Comparison of ENCODE assay signal across 18 cellular contexts in the genomic region with DNA sequence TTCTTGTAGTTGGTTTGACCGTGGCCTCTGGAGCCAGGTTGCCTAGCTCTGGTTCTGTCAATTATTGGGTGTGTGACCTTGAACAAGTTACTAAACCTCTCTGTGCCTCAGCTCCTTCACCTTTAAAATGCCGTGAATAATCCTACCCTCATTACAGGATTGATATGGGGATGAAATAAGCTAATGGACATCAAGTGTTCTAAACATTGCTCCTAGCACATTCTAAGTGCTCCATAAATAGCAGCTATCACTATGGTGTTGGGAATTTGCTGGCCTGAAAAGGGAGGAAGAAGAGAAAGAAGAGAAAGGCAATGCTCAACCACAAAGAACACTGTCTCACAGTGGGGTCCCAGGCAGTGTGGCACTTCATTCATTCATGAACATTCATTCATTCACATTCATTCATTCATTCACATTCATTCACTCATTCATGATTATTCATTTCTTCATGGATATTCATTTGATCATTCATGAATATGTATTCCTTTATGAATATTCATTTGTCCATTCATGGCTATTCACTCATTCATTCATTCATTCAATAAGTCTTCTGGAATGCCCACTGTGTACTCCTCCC. TPM values are rescaled to one million over a fixed set of nuclear protein-coding genes. Genes with fewer than 3 reads are reported as not detected.
DNase-seq lines count a peak whose midpoint lies in the region; ATAC-seq, FAIRE-seq and TF ChIP-seq lines count a peak whose summit lies in the region.
"Had no signal": no experiment of that assay in that cellular context is flagged by ENCODE, and none has a peak within 500 bp of the region (broad histone marks: within the 10 kb centered on the region; RNA-seq: fewer than 3 reads in every experiment).

No MANE protein-coding gene starts in this region.

- no peaks in the 10 kb centered on the region for H3K79me2 ChIP-seq in GM12878 (ENCODE audit: control insufficient read depth, insufficient read depth, low read length)

- intact Hi-C loops in Right ventricle myocardium inferior (cut with DNase I): loop anchor here (1.0 to 10.0 kb wide), 2 partner anchors 15 to 216 kb away; partner anchors contain the start of gene NPTX2
- intact Hi-C loops in cardiac septum (cut with DNase I): no loop called here
- intact Hi-C loops in GM12878 (cut with micrococcal nuclease; ENCODE audit: unreplicated experiment): no loop called here
- intact Hi-C loops in heart right ventricle (cut with DNase I): loop anchor here in 1 of 10 donors (5.0 kb wide), 1 partner anchor 74 kb away; no protein-coding TSS in a partner anchor
- intact Hi-C loops in right cardiac atrium (cut with DNase I): no loop called here
- intact Hi-C loops in left colon (cut with DNase I, micrococcal nuclease): no loop called here

- in situ Hi-C loops in GM12878 (cut with MboI): no loop called here

- H3K27me3 ChIP-seq in GM12878 (replicated peaks in 1 of 2; ENCODE audit: control insufficient read depth in 2 of 2, insufficient read depth in 2 of 2, low read length in 1 of 2) (no peaks in the 10 kb centered on the region), heart right ventricle (peaks cover 0 to 14% (median 0%) of the 10 kb centered on the region in 7 donors), right cardiac atrium (ENCODE audit: control insufficient read depth, insufficient read depth) (no peaks in the 10 kb centered on the region)
- H3K27me3 ChIP-seq: BLaER1 had no signal

- no peak for TF ChIP-seq RAD21 in GM12878 (IDR thresholded peaks at IDR 0.05; ENCODE audit: insufficient read depth, low read depth, low read length)

- SMC1A ChIA-PET in GM12878 (lab: Charles Lee; ENCODE audit: uncharacterized antibody, unreplicated experiment): interaction anchor here (0.9 to 1.8 kb wide), 5 partner anchors 10 to 85 kb away, joined by 3 to 7 read pairs (median 6); no protein-coding TSS in a partner anchor

- TF ChIP-seq EP300 in GM12878 (IDR thresholded peaks at IDR 0.05; ENCODE audit: borderline replicate concordance in 1 of 2, control insufficient read depth in 1 of 2, low read depth in 2 of 2, low read length in 2 of 2): no peak

- no peak for TF ChIP-seq POLR2A in GM12878 (IDR thresholded peaks at IDR 0.05; ENCODE audit: low read depth, low read length)

- BruUV-seq in GM12878 (replicated peaks; lab: Mats Ljungman, UMichigan): no TSS peak

- no peaks in the 10 kb centered on the region for H3K9me3 ChIP-seq in GM12878 (replicated peaks; ENCODE audit: control insufficient read depth, insufficient read depth, low read length)
- H3K9me3 ChIP-seq in heart right ventricle: no peaks in the 10 kb centered on the region
- H3K9me3 ChIP-seq in right cardiac atrium (ENCODE audit: control insufficient read depth, low read length): no peaks in the 10 kb centered on the region
- H3K9me3 ChIP-seq: BLaER1 had no signal

- H4K20me1 ChIP-seq in GM12878 (ENCODE audit: control insufficient read depth, insufficient read depth): no peaks in the 10 kb centered on the region
- H4K20me1 ChIP-seq: BLaER1 had no signal

- no peak overlapping the region for H3K4me2 ChIP-seq in GM12878 (ENCODE audit: control insufficient read depth, insufficient read depth)
- H3K4me2 ChIP-seq: BLaER1 had no signal

- H3K4me3 ChIP-seq in GM12878 (no peak overlapping the region), heart right ventricle (no peak overlapping the region), right cardiac atrium (ENCODE audit: low read length) (no peak overlapping the region)
- H3K4me3 ChIP-seq: BLaER1 had no signal

- RAD21 ChIA-PET in GM12878 (lab: Charles Lee; ENCODE audit: unreplicated experiment): interaction anchor here (0.5 to 0.6 kb wide), 2 partner anchors 58 to 208 kb away, joined by 3 read pairs; no protein-coding TSS in a partner anchor

- H2AFZ ChIP-seq in GM12878 (ENCODE audit: control insufficient read depth, low read depth, low read length): no peak overlapping the region

- CTCF ChIA-PET in GM12878 (lab: Yijun Ruan, JAX): interaction anchor here (0.6 to 4.9 kb wide), 14 partner anchors 9 to 1172 kb away, joined by 3 to 37 read pairs (median 4); no protein-coding TSS in a partner anchor

- H3K9ac ChIP-seq in GM12878 (ENCODE audit: control insufficient read depth, insufficient read depth, low read length): no peak overlapping the region
- H3K9ac ChIP-seq: BLaER1 had no signal

- DNase-seq in Right ventricle myocardium inferior (ENCODE audit: missing footprints): no peak
- DNase-seq in cardiac septum (ENCODE audit: low spot score): no peak
- no peak for DNase-seq in GM12878 (ENCODE audit: low read depth, low spot score)
- DNase-seq in heart right ventricle: no peak
- no peak for DNase-seq in right cardiac atrium
- no peak for DNase-seq in activated T-cell treated with anti-CD3 and anti-CD28 coated beads, Interleukin-2, amount 50 U/mL, for 48 hours
- no peak for DNase-seq in GDM1 (lab: John Stamatoyannopoulos, UW)
- DNase-seq in left colon: no peak
- DNase-seq: 8988T, DMS153, DMS79 had no signal

- H3K4me1 ChIP-seq in GM12878 (ENCODE audit: control insufficient read depth, insufficient read depth, low read length) (no peaks in the 10 kb centered on the region), heart right ventricle (peaks cover 0 to 15% (median 0%) of the 10 kb centered on the region in 9 donors), right cardiac atrium (ENCODE audit: control insufficient read depth, insufficient read depth, low read length) (no peaks in the 10 kb centered on the region)
- H3K4me1 ChIP-seq: BLaER1 had no signal

- no peak for FAIRE-seq in GM12878 (lab: Jason Lieb, UNC)
- FAIRE-seq: GM12891, GM19239, H1 had no signal

- H3K27ac ChIP-seq in GM12878 (ENCODE audit: control insufficient read depth, insufficient read depth) (no peak overlapping the region), heart right ventricle (peak overlapping the region in 4 of 10 donors; percentile 6 to 34 (median 20)), right cardiac atrium (ENCODE audit: low read length) (peak overlapping the region; percentile 18)
- H3K27ac ChIP-seq: BLaER1 had no signal

- no peaks in the 10 kb centered on the region for H3K36me3 ChIP-seq in GM12878 (ENCODE audit: control insufficient read depth in 2 of 2, insufficient read depth in 2 of 2, low read length in 1 of 2)
- H3K36me3 ChIP-seq in heart right ventricle: no peaks in the 10 kb centered on the region
- H3K36me3 ChIP-seq: BLaER1 had no signal

- no peak for TF ChIP-seq CTCF in GM12878 (IDR thresholded peaks at IDR 0.05 in 2 of 3, conservative IDR thresholded peaks at IDR 0.05 in 1 of 3; ENCODE audit: control insufficient read depth in 2 of 3, extremely low read depth in 1 of 3, insufficient read depth in 1 of 3, low read depth in 3 of 3, low read length in 3 of 3)
- TF ChIP-seq CTCF in heart right ventricle (IDR thresholded peaks at IDR 0.05): no peak

- POLR2A ChIA-PET in GM12878 (lab: Charles Lee): no interaction called here

- 88% methylated on average over 2 of the region's 2 CpGs for WGBS in GM12878 (ENCODE audit: insufficient coverage, insufficient replicate concordance, low lambda C conversion rate, missing lambda C conversion rate)
- 60 to 61% methylated on average over 2 of the region's 2 CpGs for WGBS in heart right ventricle, 2 donors
- WGBS in right cardiac atrium: 63% methylated on average over 2 of the region's 2 CpGs

- ATAC-seq in Right ventricle myocardium inferior: peak; percentile 47
- no peak for ATAC-seq in GM12878
- peak in 5 of 8 donors; percentile 24 to 63 (median 50) for ATAC-seq in heart right ventricle
- peak; percentile 35 to 41 for ATAC-seq in right cardiac atrium
- ATAC-seq in left colon: no peak

RNA-seq across cellular contexts. Expression of gene TMEM130, which starts 38.8 kb away (rescaled TPM):
- total RNA-seq in Right ventricle myocardium inferior: not detected
- 0.30 TPM for total RNA-seq in cardiac septum
- not detected in 2 replicates for total RNA-seq in GM12878 (2013; cell fraction: nucleolus; rRNA removed)
- total RNA-seq in GM12878 (2014; rRNA removed): 0.11 TPM in 1 of 2 replicates, not detected in the other
- total RNA-seq in GM12878 (2014; rRNA removed; fragmentation: Illumina TruSeq; extraction: Trizol): not detected in 2 replicates
- not detected in 2 replicates for total RNA-seq in GM12878 (2021)
- polyA plus RNA-seq in GM12878 (2011; ENCODE audit: low read depth): not detected
- polyA plus RNA-seq in GM12878 (2011; rRNA removed): 0.06 and 0.15 TPM in 2 replicates
- polyA plus RNA-seq in GM12878 (2011; cell fraction: cytosol; rRNA removed): 0.37 and 0.46 TPM in 2 replicates
- polyA plus RNA-seq in GM12878 (2011; cell fraction: nucleus; rRNA removed): 0.28 and 1.0 TPM in 2 replicates
- 0.14 TPM in 1 of 2 replicates, not detected in the other for polyA plus RNA-seq in GM12878 (2012)
- 0.04 TPM in 1 of 2 replicates, not detected in the other for polyA plus RNA-seq in GM12878 (2014; fragmentation: Illumina TruSeq; extraction: Trizol)
- polyA plus RNA-seq in GM12878 (2014; fragmentation: Nextera tagmentation; extraction: Ambion mirVana): not detected
- not detected in 2 replicates for polyA plus RNA-seq in GM12878 (2014; rRNA removed)
- polyA plus RNA-seq in GM12878 (2016; fragmentation: Nextera tagmentation; extraction: Ambion mirVana): not detected
- 0.05 and 0.15 TPM in 2 replicates for polyA minus RNA-seq in GM12878 (2011; rRNA and poly(A)+ RNA removed)
- not detected in 2 replicates for polyA minus RNA-seq in GM12878 (2011; cell fraction: cytosol; rRNA and poly(A)+ RNA removed)
- under 0.01 TPM in 1 of 2 replicates, not detected in the other for polyA minus RNA-seq in GM12878 (2011; cell fraction: nucleus; rRNA and poly(A)+ RNA removed)
- 1 to 10 TPM in 1 of 10 donors, under 1 TPM in 1, not detected in 8; 0.29 to 1.5 TPM for total RNA-seq in heart right ventricle
- polyA plus RNA-seq in heart right ventricle: under 1 TPM; 0.12 to 0.22 TPM
- under 1 TPM in 1 of 4 donors, not detected in 3; 0.58 TPM for total RNA-seq in right cardiac atrium
- polyA plus RNA-seq in right cardiac atrium: 0.11 TPM
- under 1 TPM; 0.24 to 0.73 TPM for total RNA-seq in left colon
- total RNA-seq: A673; CD4-positive, alpha-beta memory T cell had no signal
- polyA plus RNA-seq: CD14-positive monocyte; CD4-positive, alpha-beta memory T cell had no signal

RNA-seq across cellular contexts. Expression of gene TRRAP, which starts 47.3 kb away (rescaled TPM):
- total RNA-seq in Right ventricle myocardium inferior: 14.3 TPM
- total RNA-seq in cardiac septum: 25.8 TPM
- total RNA-seq in GM12878 (2013; cell fraction: nucleolus; rRNA removed): 72.0 and 84.3 TPM in 2 replicates
- total RNA-seq in GM12878 (2014; rRNA removed): 11.7 and 14.9 TPM in 2 replicates
- 5.7 and 7.2 TPM in 2 replicates for total RNA-seq in GM12878 (2014; rRNA removed; fragmentation: Illumina TruSeq; extraction: Trizol)
- total RNA-seq in GM12878 (2021): 35.0 and 39.3 TPM in 2 replicates
- 10.7 TPM for polyA plus RNA-seq in GM12878 (2011; ENCODE audit: low read depth)
- polyA plus RNA-seq in GM12878 (2011; rRNA removed): 5.4 and 11.2 TPM in 2 replicates
- 15.9 and 20.8 TPM in 2 replicates for polyA plus RNA-seq in GM12878 (2011; cell fraction: cytosol; rRNA removed)
- polyA plus RNA-seq in GM12878 (2011; cell fraction: nucleus; rRNA removed): 71.5 and 188 TPM in 2 replicates
- 15.5 and 19.4 TPM in 2 replicates for polyA plus RNA-seq in GM12878 (2012)
- 13.6 and 21.3 TPM in 2 replicates for polyA plus RNA-seq in GM12878 (2014; fragmentation: Illumina TruSeq; extraction: Trizol)
- polyA plus RNA-seq in GM12878 (2014; fragmentation: Nextera tagmentation; extraction: Ambion mirVana): 1 to 10 TPM; 1.1 to 1.7 TPM
- 18.2 and 21.4 TPM in 2 replicates for polyA plus RNA-seq in GM12878 (2014; rRNA removed)
- 1 to 10 TPM; 4.5 to 5.6 TPM for polyA plus RNA-seq in GM12878 (2016; fragmentation: Nextera tagmentation; extraction: Ambion mirVana)
- 42.1 and 43.5 TPM in 2 replicates for polyA minus RNA-seq in GM12878 (2011; rRNA and poly(A)+ RNA removed)
- polyA minus RNA-seq in GM12878 (2011; cell fraction: cytosol; rRNA and poly(A)+ RNA removed): 19.9 and 21.8 TPM in 2 replicates
- polyA minus RNA-seq in GM12878 (2011; cell fraction: nucleus; rRNA and poly(A)+ RNA removed): 52.5 and 131 TPM in 2 replicates
- 10 to 100 TPM; 14.6 to 25.1 (median 22.7) TPM for total RNA-seq in heart right ventricle
- 10 to 100 TPM in 1 of 2 donors, 1 to 10 TPM in 1; 4.8 to 12.7 TPM for polyA plus RNA-seq in heart right ventricle
- total RNA-seq in right cardiac atrium: 10 to 100 TPM; 17.6 to 26.1 (median 22.7) TPM
- 11.3 TPM for polyA plus RNA-seq in right cardiac atrium
- total RNA-seq in left colon: 10 to 100 TPM; 31.9 to 37.6 TPM

Comparison
In these comparisons a context has a peak if more than half of its experiments do, and no peak if none do; other contexts are left out.
1. ATAC-seq: peak in Right ventricle myocardium inferior (single experiment), heart right ventricle (5 of 8) and right cardiac atrium (2 of 2); none in GM12878 (single experiment) and left colon (single experiment).